In genomic region chr6:122798099-122798641, GRCh38 we compare ENCODE assay signal across 1 cellular context.
TF ChIP-seq lines count a peak whose summit lies in the region.

No MANE protein-coding gene starts in this region.

TF ChIP-seq in GM12878, 131 proteins besides CTCF, POLR2A, EP300 and RAD21 (continued from another document):
- no peak for TF ChIP-seq REST (IDR thresholded peaks at IDR 0.05; ENCODE audit: low read depth, low read length)
- no peak for TF ChIP-seq FOXK2 (IDR thresholded peaks at IDR 0.05)
- no peak for TF ChIP-seq TBL1XR1 (IDR thresholded peaks at IDR 0.05; ENCODE audit: low read depth, low read length)
- TF ChIP-seq PKNOX1 (IDR thresholded peaks at IDR 0.05), result peak; percentile 15; the same call in 1 of the 2 replicates
- peak; percentile 85 for TF ChIP-seq DPF2 (IDR thresholded peaks at IDR 0.05)
- TF ChIP-seq KLF5 (IDR thresholded peaks at IDR 0.05; ENCODE audit: partially characterized antibody), result no peak
- peak; percentile 80 for TF ChIP-seq IKZF1 (conservative IDR thresholded peaks at IDR 0.05)
- no peak for TF ChIP-seq IRF3 (IDR thresholded peaks at IDR 0.05)
- 0 out of 2 replicates have a peak, but pooled peaks have one; percentile 12 for TF ChIP-seq BCL11A (IDR thresholded peaks at IDR 0.05; ENCODE audit: low read depth, low read length)
- peak; percentile 39; the same call in 1 of the 2 replicates for TF ChIP-seq ATF2 (IDR thresholded peaks at IDR 0.05; ENCODE audit: low read length)
- no peak for TF ChIP-seq ASH2L (IDR thresholded peaks at IDR 0.05; ENCODE audit: borderline replicate concordance, low read depth)
- peak; percentile 65 for TF ChIP-seq NR2F1 (conservative IDR thresholded peaks at IDR 0.05)
- peak; percentile 18 for TF ChIP-seq BCL3 (IDR thresholded peaks at IDR 0.05; ENCODE audit: borderline replicate concordance, insufficient read depth, low read depth, low read length, poor library complexity, severe bottlenecking)
- peak; percentile 80; the same call in 1 of the 2 replicates for TF ChIP-seq ZNF217 (IDR thresholded peaks at IDR 0.05)
- TF ChIP-seq ZBTB40 (IDR thresholded peaks at IDR 0.05; ENCODE audit: borderline replicate concordance), result no peak
- peak; percentile 68; the same call in 1 of the 2 replicates for TF ChIP-seq MTA2 (IDR thresholded peaks at IDR 0.05; ENCODE audit: low read depth)
- TF ChIP-seq JUNB (IDR thresholded peaks at IDR 0.05), result peak; percentile 79
- no peak for TF ChIP-seq LARP7 (IDR thresholded peaks at IDR 0.05)
- TF ChIP-seq MEF2A (IDR thresholded peaks at IDR 0.05; ENCODE audit: insufficient read depth, low read depth, low read length), result 0 out of 2 replicates have a peak, but pooled peaks have one; percentile 13
- TF ChIP-seq IKZF2 (IDR thresholded peaks at IDR 0.05), result peak; percentile 84 to 86
- TF ChIP-seq NBN (IDR thresholded peaks at IDR 0.05), result 0 out of 2 replicates have a peak, but pooled peaks have one; percentile 52
- peak; percentile 27; the same call in 1 of the 2 replicates for TF ChIP-seq RUNX3 (IDR thresholded peaks at IDR 0.05; ENCODE audit: low read length)
- no peak for TF ChIP-seq PML (IDR thresholded peaks at IDR 0.05; ENCODE audit: low read length)
- 0 out of 2 replicates have a peak, but pooled peaks have one; percentile 47 for TF ChIP-seq IRF4 (IDR thresholded peaks at IDR 0.05; ENCODE audit: low read depth, low read length)
